In the genomic region with DNA sequence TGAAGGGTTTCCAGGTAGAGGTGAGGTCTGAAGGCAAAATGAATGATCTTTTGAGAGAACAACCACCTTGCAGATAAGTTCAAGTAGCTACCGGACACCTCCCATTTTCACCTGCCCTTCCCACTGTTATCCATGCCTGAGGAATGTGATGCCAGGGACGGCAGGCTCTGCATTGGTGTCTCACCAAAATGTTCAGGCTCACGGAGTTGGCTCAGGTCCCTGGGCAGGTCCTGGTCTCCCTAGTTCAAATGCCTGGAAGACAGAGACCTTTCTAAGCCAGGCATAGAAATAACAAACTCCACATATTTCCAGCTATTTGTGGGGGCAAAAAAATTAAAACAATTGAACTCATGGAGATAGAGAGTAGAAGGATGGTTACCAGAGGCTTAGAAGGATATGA, we compare ENCODE assay signal across 27 cellular contexts. TPM values are rescaled to one million over a fixed set of nuclear protein-coding genes. Genes with fewer than 3 reads are reported as not detected.
"Had no signal": no experiment of that assay in that cellular context is flagged by ENCODE, and none has a peak within 500 bp of the region (broad histone marks: within the 10 kb centered on the region; RNA-seq: fewer than 3 reads in every experiment).

No MANE protein-coding gene starts in this region.

- H3K9me3 ChIP-seq: ascending aorta had no signal

- DNase-seq: activated B cell treated with CpG ODN at 0.5 μM for 24 hours; activated CD4-positive, alpha-beta memory T cell treated with anti-CD3 and anti-CD28 coated beads, Interleukin-2, amount 10 ng/mL, durations not matched to agents 7 days and 5 days; activated CD4-positive, alpha-beta T cell treated with anti-CD3 and anti-CD28 coated beads for 48 hours; activated CD4-positive, alpha-beta T cell treated with anti-CD3 and anti-CD28 coated beads, Interleukin-2, amount 10 ng/mL, durations not matched to agents 7 days and 5 days; activated CD4-positive, alpha-beta T cell treated with anti-CD3 and anti-CD28 coated beads, Interleukin-2, amount 50 U/mL, for 48 hours; activated CD4-positive, CD25-positive, alpha-beta regulatory T cell treated with anti-CD3 and anti-CD28 coated beads, Interleukin-2, amount 50 U/mL, for 72 hours; activated CD8-positive, alpha-beta memory T cell treated with anti-CD3 and anti-CD28 coated beads for 24 hours; activated CD8-positive, alpha-beta memory T cell treated with anti-CD3 and anti-CD28 coated beads, Interleukin-2, amount 10 ng/mL, durations not matched to agents 7 days and 5 days; activated CD8-positive, alpha-beta memory T cell treated with anti-CD3 and anti-CD28 coated beads, Interleukin-2, amount 50 U/mL, for 48 hours; activated CD8-positive, alpha-beta T cell treated with anti-CD3 and anti-CD28 coated beads, Interleukin-2, amount 10 ng/mL, durations not matched to agents 7 days and 5 days; activated effector memory CD4-positive, alpha-beta T cell treated with Interleukin-2 at 50 U/mL for 16 hours; activated gamma-delta T cell; activated naive CD4-positive, alpha-beta T cell treated with anti-CD3 and anti-CD28 coated beads, Interleukin-2, amount 10 ng/mL, durations not matched to agents 7 days and 5 days; activated naive CD4-positive, alpha-beta T cell treated with Interleukin-2 at 50 U/mL for 16 hours; activated naive CD8-positive, alpha-beta T cell treated with anti-CD3 and anti-CD28 coated beads, Interleukin-2, amount 10 ng/mL, durations not matched to agents 7 days and 5 days; activated naive CD8-positive, alpha-beta T cell treated with anti-CD3 and anti-CD28 coated beads, Interleukin-2, amount 50 U/mL, for 24 hours; activated T-cell treated with anti-CD3 and anti-CD28 coated beads, Interleukin-2, amount 50 U/mL, for 24 hours; activated T-cell treated with anti-CD3 and anti-CD28 coated beads, Interleukin-2, amount 50 U/mL, for 48 hours; amygdala; anterior cingulate cortex; T-helper 1 cell; T-helper 2 cell; T-helper 9 cell had no signal

- H3K4me1 ChIP-seq: ascending aorta had no signal

- H3K4me3 ChIP-seq: ascending aorta, cardiac muscle cell had no signal

- H3K27ac ChIP-seq: ascending aorta, cardiac muscle cell, VCaP had no signal

- H3K36me3 ChIP-seq: ascending aorta, cardiac muscle cell had no signal

- H3K27me3 ChIP-seq: ascending aorta had no signal

RNA-seq across cellular contexts. Expression of gene NGB, which starts 53.5 kb away (rescaled TPM):
- total RNA-seq: activated B cell treated with CpG ODN at 0.5 μM for 24 hours; activated CD4-positive, alpha-beta memory T cell treated with anti-CD3 and anti-CD28 coated beads, Interleukin-2, amount 10 ng/mL, durations not matched to agents 7 days and 5 days; activated CD4-positive, alpha-beta T cell treated with anti-CD3 and anti-CD28 coated beads, Interleukin-2, amount 10 ng/mL, durations not matched to agents 7 days and 5 days; activated CD8-positive, alpha-beta memory T cell treated with anti-CD3 and anti-CD28 coated beads, Interleukin-2, amount 10 ng/mL, durations not matched to agents 7 days and 5 days; activated CD8-positive, alpha-beta T cell treated with anti-CD3 and anti-CD28 coated beads, Interleukin-2, amount 10 ng/mL, durations not matched to agents 7 days and 5 days; activated naive CD8-positive, alpha-beta T cell treated with anti-CD3 and anti-CD28 coated beads, Interleukin-2, amount 10 ng/mL, durations not matched to agents 7 days and 5 days; activated T-helper 2 cell treated with anti-CD3 and anti-CD28 coated beads, Interferon-gamma antibody, Interleukin-2, Interleukin-4, amounts not matched to agents 10 μg/mL and 5 μg/mL and 100 μg/mL, durations not matched to agents 14 hours and 24 hours and 36 hours; ascending aorta had no signal
